ENCODE assay signal across 8 cellular contexts in the genomic region with DNA sequence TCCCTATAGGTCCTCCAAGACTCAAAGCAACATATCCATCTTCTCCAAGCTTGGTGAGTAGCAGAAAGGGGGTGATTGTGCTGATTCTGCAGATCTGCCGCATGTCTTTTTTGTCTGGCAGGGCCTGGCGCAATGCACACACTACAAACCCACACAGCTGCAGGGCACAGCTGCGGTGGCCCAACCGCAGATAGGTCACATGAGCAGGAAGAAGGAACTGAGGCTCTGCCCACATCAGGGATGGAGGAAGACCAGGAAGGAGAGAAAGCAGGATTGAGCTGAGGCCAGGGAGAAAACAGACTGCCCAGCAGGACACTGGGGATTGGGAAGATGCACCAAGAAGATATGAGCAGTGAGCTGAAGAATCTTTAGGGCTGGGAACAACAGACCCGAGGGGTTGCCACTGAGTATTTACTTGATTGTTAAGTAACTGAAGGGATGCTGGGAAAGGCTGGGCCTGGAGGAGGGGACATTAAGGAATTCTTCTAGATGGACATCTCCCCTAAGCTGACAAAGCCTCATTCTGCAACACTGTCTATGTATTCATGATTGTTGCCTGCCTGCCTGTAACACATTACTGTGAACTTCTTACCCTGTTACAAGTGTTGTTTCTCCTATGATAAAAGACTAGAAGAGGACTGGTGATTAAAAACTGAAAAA.
DNase-seq lines count a peak whose midpoint lies in the region; ATAC-seq and TF ChIP-seq lines count a peak whose summit lies in the region.

No MANE protein-coding gene starts in this region.

- H2BK120ac ChIP-seq in neuronal stem cell (ENCODE audit: low read depth, low read length): no peak overlapping the region

- H3K9ac ChIP-seq in neuronal stem cell (ENCODE audit: low read depth, low read length, poor library complexity): no peak overlapping the region

- H2BK5ac ChIP-seq in neuronal stem cell (ENCODE audit: low read length): no peak overlapping the region

- H3K4ac ChIP-seq in neuronal stem cell (ENCODE audit: low read length): no peak overlapping the region

- no peak overlapping the region for H4K8ac ChIP-seq in neuronal stem cell (ENCODE audit: low read depth, low read length)

- CTCF ChIA-PET in Calu3 (lab: Charles Lee): interaction anchor here (0.8 to 1.2 kb wide), 2 partner anchors 21 to 435 kb away, joined by 3 to 4 read pairs; no protein-coding TSS in a partner anchor

- H2AK5ac ChIP-seq in neuronal stem cell (ENCODE audit: low read depth, low read length): no peak overlapping the region

- no peaks in the 10 kb centered on the region for H3K36me3 Mint-ChIP-seq in Calu3 (ENCODE audit: insufficient read depth, unreplicated experiment)
- no peaks in the 10 kb centered on the region for H3K36me3 Mint-ChIP-seq in activated T-helper 2 cell treated with anti-CD3 and anti-CD28 coated beads, Interferon-gamma antibody, Interleukin-2, Interleukin-4, amounts not matched to agents 10 μg/mL and 5 μg/mL and 100 μg/mL, durations not matched to agents 14 hours and 24 hours and 36 hours (ENCODE audit: low read depth)

- no peak overlapping the region for H3K23ac ChIP-seq in neuronal stem cell (ENCODE audit: low read depth, low read length, poor library complexity)

- DNase-seq in Calu3 (peak; percentile 60), NCI-H2029 (lab: John Stamatoyannopoulos, UW) (peak; percentile 70), neuronal stem cell (ENCODE audit: low spot score) (no peak), GM03348 (ENCODE audit: low spot score) (no peak), GM13976 (ENCODE audit: low spot score) (no peak)
- DNase-seq in activated T-helper 2 cell treated with anti-CD3 and anti-CD28 coated beads, Interferon-gamma antibody, Interleukin-2, Interleukin-4, amounts not matched to agents 10 μg/mL and 5 μg/mL and 100 μg/mL, durations not matched to agents 14 hours and 24 hours and 36 hours (ENCODE audit: low spot score): no peak

- H2AFZ ChIP-seq in neuronal stem cell (ENCODE audit: low read length): peak overlapping the region; percentile 18

- no peaks in the 10 kb centered on the region for H3K27me3 ChIP-seq in neuronal stem cell (ENCODE audit: control insufficient read depth in 3 of 3, insufficient read depth in 3 of 3, low read depth in 1 of 3, low read length in 3 of 3)

- peaks cover 20 to 24% of the 10 kb centered on the region in 2 donors for H3K4me1 ChIP-seq in neuronal stem cell (ENCODE audit: control insufficient read depth in 2 of 2, insufficient read depth in 1 of 2, low read depth in 1 of 2, low read length in 2 of 2)

- no peak overlapping the region for H3K4me3 ChIP-seq in neuronal stem cell (ENCODE audit: low read length in 2 of 2)

- peaks cover 0 to 3% of the 10 kb centered on the region in 2 donors for H3K9me3 ChIP-seq in neuronal stem cell (replicated peaks in 1 of 2; ENCODE audit: control insufficient read depth in 2 of 2, insufficient read depth in 1 of 2, low read depth in 1 of 2, low read length in 2 of 2)

- H3K79me1 ChIP-seq in neuronal stem cell (ENCODE audit: low read depth, low read length): no peaks in the 10 kb centered on the region

- no CpG with 5 or more reads among the region's 5 CpGs for WGBS in neuronal stem cell (ENCODE audit: extremely low coverage in 2 of 2, insufficient read length in 2 of 2, insufficient replicate concordance in 1 of 2), 2 donors

- TF ChIP-seq CTCF in Calu3 (IDR thresholded peaks at IDR 0.05; ENCODE audit: unreplicated experiment) (no peak), GM13976 (IDR thresholded peaks at IDR 0.05; ENCODE audit: borderline replicate concordance, control extremely low read depth, extremely low read depth, insufficient read depth, missing control alignments) (no peak)

- H4K91ac ChIP-seq in neuronal stem cell (ENCODE audit: low read depth, low read length, poor library complexity): no peak overlapping the region

- H2BK12ac ChIP-seq in neuronal stem cell (ENCODE audit: low read length): peak overlapping the region; percentile 14

- H3K27ac ChIP-seq in cingulate gyrus (ENCODE audit: low read depth, low read length): peak overlapping the region; percentile 44
- H3K27ac ChIP-seq in neuronal stem cell (replicated peaks; ENCODE audit: low read length): no peak overlapping the region

- peaks cover 0 to under 1% of the 10 kb centered on the region in 2 donors for H3K36me3 ChIP-seq in neuronal stem cell (replicated peaks in 1 of 2; ENCODE audit: control insufficient read depth in 2 of 2, insufficient read depth in 2 of 2, low read length in 2 of 2)

- peak overlapping the region; percentile 48 for H3K4me3 Mint-ChIP-seq in Calu3 (ENCODE audit: low read depth, unreplicated experiment)
- H3K4me3 Mint-ChIP-seq in activated T-helper 2 cell treated with anti-CD3 and anti-CD28 coated beads, Interferon-gamma antibody, Interleukin-2, Interleukin-4, amounts not matched to agents 10 μg/mL and 5 μg/mL and 100 μg/mL, durations not matched to agents 14 hours and 24 hours and 36 hours (ENCODE audit: low read depth): no peak overlapping the region

- ATAC-seq in HG02885 (IDR thresholded peaks at IDR 0.05; ENCODE audit: poor library complexity, unreplicated experiment): no peak

- intact Hi-C loops in Calu3 (cut with micrococcal nuclease; ENCODE audit: unreplicated experiment): loop anchor here (5.0 to 10.0 kb wide), 2 partner anchors 60 to 207 kb away; partner anchors contain the start of gene CCDC14
- intact Hi-C loops in activated T-helper 2 cell treated with anti-CD3 and anti-CD28 coated beads, Interferon-gamma antibody, Interleukin-2, Interleukin-4, amounts not matched to agents 10 μg/mL and 5 μg/mL and 100 μg/mL, durations not matched to agents 14 hours and 24 hours and 36 hours (cut with micrococcal nuclease): no loop called here

- no peaks in the 10 kb centered on the region for H3K9me3 Mint-ChIP-seq in Calu3 (ENCODE audit: low read depth, unreplicated experiment)
- H3K9me3 Mint-ChIP-seq in activated T-helper 2 cell treated with anti-CD3 and anti-CD28 coated beads, Interferon-gamma antibody, Interleukin-2, Interleukin-4, amounts not matched to agents 10 μg/mL and 5 μg/mL and 100 μg/mL, durations not matched to agents 14 hours and 24 hours and 36 hours: no peaks in the 10 kb centered on the region

- no peak overlapping the region for H2BK15ac ChIP-seq in neuronal stem cell (ENCODE audit: low read length)

- H3K4me2 ChIP-seq in neuronal stem cell (ENCODE audit: insufficient read depth, low read length, poor library complexity, severe bottlenecking): no peak overlapping the region

- H3K18ac ChIP-seq in neuronal stem cell (ENCODE audit: low read length): peak overlapping the region; percentile 25

- H3K27me3 Mint-ChIP-seq in Calu3 (ENCODE audit: unreplicated experiment): no peaks in the 10 kb centered on the region
- H3K27me3 Mint-ChIP-seq in activated T-helper 2 cell treated with anti-CD3 and anti-CD28 coated beads, Interferon-gamma antibody, Interleukin-2, Interleukin-4, amounts not matched to agents 10 μg/mL and 5 μg/mL and 100 μg/mL, durations not matched to agents 14 hours and 24 hours and 36 hours (ENCODE audit: low read depth): peaks cover 11% of the 10 kb centered on the region

- BruUV-seq in Calu3 (replicated peaks; lab: Mats Ljungman, UMichigan): no TSS peak

- H3K4me1 Mint-ChIP-seq in Calu3 (ENCODE audit: low read depth, unreplicated experiment): peaks cover 56% of the 10 kb centered on the region
- H3K4me1 Mint-ChIP-seq in activated T-helper 2 cell treated with anti-CD3 and anti-CD28 coated beads, Interferon-gamma antibody, Interleukin-2, Interleukin-4, amounts not matched to agents 10 μg/mL and 5 μg/mL and 100 μg/mL, durations not matched to agents 14 hours and 24 hours and 36 hours (ENCODE audit: low read depth): peaks cover 8% of the 10 kb centered on the region

- in situ Hi-C loops in GM13976 (cut with MboI; ENCODE audit: low sequenced_read_pairs, unreplicated experiment): no loop called here

- peak overlapping the region; percentile 46 for H3K27ac Mint-ChIP-seq in Calu3 (ENCODE audit: unreplicated experiment)
- H3K27ac Mint-ChIP-seq in activated T-helper 2 cell treated with anti-CD3 and anti-CD28 coated beads, Interferon-gamma antibody, Interleukin-2, Interleukin-4, amounts not matched to agents 10 μg/mL and 5 μg/mL and 100 μg/mL, durations not matched to agents 14 hours and 24 hours and 36 hours: no peak overlapping the region

- H3K14ac ChIP-seq in neuronal stem cell (ENCODE audit: low read length): no peak overlapping the region

Comparison
In these comparisons a context has a peak if more than half of its experiments do, and no peak if none do; other contexts are left out.
1. DNase-seq: peak in Calu3 (single experiment) and NCI-H2029 (single experiment); none in neuronal stem cell (single experiment), GM03348 (single experiment), activated T-helper 2 cell treated with anti-CD3 and anti-CD28 coated beads, Interferon-gamma antibody, Interleukin-2, Interleukin-4, amounts not matched to agents 10 μg/mL and 5 μg/mL and 100 μg/mL, durations not matched to agents 14 hours and 24 hours and 36 hours (single experiment) and GM13976 (single experiment).